11 cellular contexts compared by ENCODE assay signal in the genomic region with DNA sequence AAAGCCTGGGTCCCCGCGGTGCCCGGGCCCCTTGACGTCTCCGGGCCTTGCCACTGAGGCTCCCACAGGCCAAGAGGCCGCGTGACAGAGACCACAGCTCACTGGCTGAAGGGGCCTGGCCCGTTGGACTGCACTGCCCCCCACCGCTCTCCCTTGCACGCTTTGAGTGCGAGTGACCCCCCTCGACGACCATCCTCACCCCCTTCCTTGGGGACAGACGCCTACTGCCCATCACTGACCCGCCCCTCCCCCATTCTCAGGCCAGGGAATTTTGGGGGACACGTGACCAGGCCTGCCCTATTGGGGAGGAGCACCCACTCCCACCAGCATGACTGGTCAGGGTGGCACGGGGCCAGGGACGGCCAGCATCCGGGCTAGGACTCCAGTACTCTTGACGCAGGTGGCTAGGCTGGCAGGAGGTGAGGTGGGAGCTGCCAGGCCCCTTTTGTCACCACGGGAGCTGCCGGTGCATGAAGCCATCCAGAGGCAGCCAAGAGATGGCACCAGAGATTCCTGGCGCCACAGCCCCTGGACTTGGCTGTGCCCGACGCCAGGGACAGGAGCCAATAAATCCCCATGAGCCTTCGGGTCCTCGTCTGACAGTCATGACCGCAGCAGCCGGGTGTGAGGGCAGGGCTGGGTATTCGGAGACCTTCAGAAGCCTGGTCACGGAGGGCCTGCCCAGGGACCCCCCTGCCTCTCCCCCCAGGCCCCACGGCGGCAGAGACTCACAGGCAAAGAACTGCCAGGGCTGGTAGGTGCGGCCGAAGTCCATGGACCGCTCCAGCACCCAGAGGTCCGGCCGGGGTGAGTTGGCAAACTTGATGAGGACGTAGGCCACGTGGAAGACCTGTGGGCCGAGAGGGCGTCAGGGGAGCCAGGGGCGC. TPM values are rescaled to one million over a fixed set of nuclear protein-coding genes. Genes with fewer than 3 reads are reported as not detected.
DNase-seq lines count a peak whose midpoint lies in the region; ATAC-seq and TF ChIP-seq lines count a peak whose summit lies in the region.
"Had no signal": no experiment of that assay in that cellular context is flagged by ENCODE, and none has a peak within 500 bp of the region (broad histone marks: within the 10 kb centered on the region; RNA-seq: fewer than 3 reads in every experiment).

No MANE protein-coding gene starts in this region.

- peak overlapping the region; percentile 28; the same call in 1 of the 2 replicates for H3K4me2 ChIP-seq in PC-9

- peaks cover 14% of the 10 kb centered on the region for H3K36me3 ChIP-seq in PC-9 (ENCODE audit: low read depth)

- H3F3A ChIP-seq in PC-9 (ENCODE audit: insufficient read depth, low read depth) = peaks cover 79% of the 10 kb centered on the region

- no peaks in the 10 kb centered on the region for H3K27me3 Mint-ChIP-seq in WTC11 (ENCODE audit: low read depth)
- H3K27me3 Mint-ChIP-seq: CD4-positive, CD25-positive, alpha-beta regulatory T cell; memory B cell; T-helper 17 cell had no signal

- no peak overlapping the region for H2AFZ ChIP-seq in PC-9

- no peaks in the 10 kb centered on the region for H3K9me2 ChIP-seq in PC-9 (ENCODE audit: insufficient read depth)

- no peak overlapping the region for H3K4me3 Mint-ChIP-seq in WTC11
- H3K4me3 Mint-ChIP-seq: CD4-positive, CD25-positive, alpha-beta regulatory T cell; memory B cell; T-helper 17 cell had no signal

- intact Hi-C loops in PC-9 (cut with micrococcal nuclease; ENCODE audit: unreplicated experiment) = no loop called here

- H3K27me3 ChIP-seq in PC-9 (ENCODE audit: insufficient read depth, low read depth) = no peaks in the 10 kb centered on the region

- POLR2A ChIA-PET in PC-9 (lab: Charles Lee; ENCODE audit: unreplicated experiment) (interaction anchor here (0.5 to 1.1 kb wide), 3 partner anchors 13 to 30 kb away, joined by 4 to 8 read pairs (median 6); no protein-coding TSS in a partner anchor), WTC11 (lab: Charles Lee) (no interaction called here)

- peaks cover 80% of the 10 kb centered on the region for H3K4me1 ChIP-seq in PC-9 (replicated peaks; ENCODE audit: insufficient read depth)

- H3K79me2 ChIP-seq in PC-9 (ENCODE audit: low read depth) = peaks cover 85% of the 10 kb centered on the region

- peaks cover 9% of the 10 kb centered on the region for H3K9me3 Mint-ChIP-seq in WTC11

- peaks cover 32% of the 10 kb centered on the region for H4K20me1 ChIP-seq in PC-9 (ENCODE audit: insufficient read depth)

- no peak for TF ChIP-seq CTCF in PC-9 (conservative IDR thresholded peaks at IDR 0.05)
- no peak for TF ChIP-seq CTCF in fibroblast of mammary gland (conservative IDR thresholded peaks at IDR 0.05; ENCODE audit: control insufficient read depth, insufficient read depth, low read depth, low read length)
- TF ChIP-seq CTCF in omental fat pad (IDR thresholded peaks at IDR 0.05) = no peak
- no peak for TF ChIP-seq CTCF in WTC11 (IDR thresholded peaks at IDR 0.05)

- no peak overlapping the region for H3K4me3 ChIP-seq in PC-9
- no peak overlapping the region for H3K4me3 ChIP-seq in fibroblast of mammary gland (ENCODE audit: control insufficient read depth, low read depth, low read length)

- CTCF ChIA-PET in PC-9 (lab: Charles Lee) (interaction anchor here (0.6 to 1.3 kb wide), 2 partner anchors 13 to 30 kb away, joined by 3 to 6 read pairs; no protein-coding TSS in a partner anchor), WTC11 (lab: Charles Lee) (interaction anchor here (1.0 to 1.3 kb wide), 3 partner anchors 11 to 30 kb away, joined by 3 to 4 read pairs (median 3); no protein-coding TSS in a partner anchor)

- H3K27ac Mint-ChIP-seq in WTC11 = no peak overlapping the region
- H3K27ac Mint-ChIP-seq: CD4-positive, CD25-positive, alpha-beta regulatory T cell; memory B cell; T-helper 17 cell had no signal

- H3K4me1 Mint-ChIP-seq in WTC11 = peaks cover 9% of the 10 kb centered on the region
- H3K4me1 Mint-ChIP-seq: CD4-positive, CD25-positive, alpha-beta regulatory T cell; T-helper 17 cell had no signal

- H3K36me3 Mint-ChIP-seq in WTC11 = peaks cover 35% of the 10 kb centered on the region
- H3K36me3 Mint-ChIP-seq: CD4-positive, CD25-positive, alpha-beta regulatory T cell had no signal

- DNase-seq in COR-L47 (lab: John Stamatoyannopoulos, UW) = peak; percentile 95
- DNase-seq in PC-9 = peak in 1 of 2 experiments; percentile 89
- DNase-seq in fibroblast of mammary gland (ENCODE audit: low read depth) = peak; percentile 11
- no peak for DNase-seq in omental fat pad (ENCODE audit: low spot score)
- no peak for DNase-seq in activated naive CD4-positive, alpha-beta T cell treated with anti-CD3 and anti-CD28 coated beads, Interleukin-2, amount 50 U/mL, for 16 hours
- no peak for DNase-seq in WTC11 (ENCODE audit: low spot score)
- DNase-seq in NCI-H2227 (lab: John Stamatoyannopoulos, UW; ENCODE audit: unreplicated experiment) = no peak
- DNase-seq: CD4-positive, CD25-positive, alpha-beta regulatory T cell; T-helper 17 cell had no signal

- no peaks in the 10 kb centered on the region for H3K9me3 ChIP-seq in PC-9 (ENCODE audit: insufficient read depth, low read depth)

- ATAC-seq in omental fat pad (ENCODE audit: low FRiP score) (peak; percentile 38), GM19035 (IDR thresholded peaks at IDR 0.05; ENCODE audit: unreplicated experiment) (no peak), WTC11 (no peak)
- ATAC-seq: T-helper 17 cell had no signal

- no TSS peak for BruUV-seq in PC-9 (replicated peaks; lab: Mats Ljungman, UMichigan)

- peak overlapping the region; percentile 87 for H3K27ac ChIP-seq in PC-9

TF ChIP-seq in WTC11, 78 proteins besides CTCF, POLR2A, EP300 and RAD21 (continues in another document):
- TF ChIP-seq FOXK1 (CRISPR knock-in tag; IDR thresholded peaks at IDR 0.05) = no peak
- no peak for TF ChIP-seq ATF1 (CRISPR knock-in tag; IDR thresholded peaks at IDR 0.05)
- no peak for TF ChIP-seq MAX (CRISPR knock-in tag; IDR thresholded peaks at IDR 0.05)
- no peak for TF ChIP-seq ZNF396 (CRISPR knock-in tag; IDR thresholded peaks at IDR 0.05; ENCODE audit: borderline replicate concordance)
- TF ChIP-seq E2F5 (CRISPR knock-in tag; IDR thresholded peaks at IDR 0.05) = no peak
- no peak for TF ChIP-seq TEAD4 (CRISPR knock-in tag; IDR thresholded peaks at IDR 0.05)
- no peak for TF ChIP-seq PRRX2 (CRISPR knock-in tag; IDR thresholded peaks at IDR 0.05)
- TF ChIP-seq, protein P1, sequence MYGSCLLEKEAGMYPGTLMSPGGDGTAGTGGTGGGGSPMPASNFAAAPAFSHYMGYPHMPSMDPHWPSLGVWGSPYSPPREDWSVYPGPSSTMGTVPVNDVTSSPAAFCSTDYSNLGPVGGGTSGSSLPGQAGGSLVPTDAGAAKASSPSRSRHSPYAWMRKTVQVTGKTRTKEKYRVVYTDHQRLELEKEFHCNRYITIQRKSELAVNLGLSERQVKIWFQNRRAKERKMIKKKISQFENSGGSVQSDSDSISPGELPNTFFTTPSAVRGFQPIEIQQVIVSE (CRISPR knock-in tag; IDR thresholded peaks at IDR 0.05; ENCODE audit: borderline replicate concordance) = no peak
- TF ChIP-seq RELA (CRISPR knock-in tag; IDR thresholded peaks at IDR 0.05; ENCODE audit: borderline replicate concordance) = no peak
- no peak for TF ChIP-seq NFYB (CRISPR knock-in tag; conservative IDR thresholded peaks at IDR 0.05; ENCODE audit: low read depth)
- TF ChIP-seq, protein P2, sequence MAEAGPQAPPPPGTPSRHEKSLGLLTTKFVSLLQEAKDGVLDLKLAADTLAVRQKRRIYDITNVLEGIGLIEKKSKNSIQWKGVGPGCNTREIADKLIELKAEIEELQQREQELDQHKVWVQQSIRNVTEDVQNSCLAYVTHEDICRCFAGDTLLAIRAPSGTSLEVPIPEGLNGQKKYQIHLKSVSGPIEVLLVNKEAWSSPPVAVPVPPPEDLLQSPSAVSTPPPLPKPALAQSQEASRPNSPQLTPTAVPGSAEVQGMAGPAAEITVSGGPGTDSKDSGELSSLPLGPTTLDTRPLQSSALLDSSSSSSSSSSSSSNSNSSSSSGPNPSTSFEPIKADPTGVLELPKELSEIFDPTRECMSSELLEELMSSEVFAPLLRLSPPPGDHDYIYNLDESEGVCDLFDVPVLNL (CRISPR knock-in tag; IDR thresholded peaks at IDR 0.05; ENCODE audit: borderline replicate concordance, low read depth) = no peak
- no peak for TF ChIP-seq ZNF423 (CRISPR knock-in tag; IDR thresholded peaks at IDR 0.05)
- TF ChIP-seq OVOL2 (CRISPR knock-in tag; IDR thresholded peaks at IDR 0.05; ENCODE audit: borderline replicate concordance) = no peak

RNA-seq across cellular contexts. Expression of gene LAMA5, which starts 14.5 kb away (rescaled TPM):
- total RNA-seq in PC-9 (2021) (700 and 744 TPM in 2 replicates), omental fat pad (100 to 1,000 TPM in 1 of 4 donors, 10 to 100 TPM in 3; 45.5 to 115 (median 62.5) TPM), WTC11 (2021) (298 to 329 TPM (median 323 TPM) in 3 replicates)

RNA-seq across cellular contexts. Expression of gene RPS21, which starts 34.3 kb away (rescaled TPM):
- 2,188 and 2,275 TPM in 2 replicates for total RNA-seq in PC-9 (2021)
- 1,000 to 10,000 TPM; 1,582 to 2,182 (median 2,056) TPM for total RNA-seq in omental fat pad
- 2,016 to 2,119 TPM (median 2,047 TPM) in 3 replicates for total RNA-seq in WTC11 (2021)

RNA-seq across cellular contexts. Expression of gene ADRM1, which starts 49.8 kb away (rescaled TPM):
- total RNA-seq in PC-9 (2021) (172 and 173 TPM in 2 replicates), omental fat pad (100 to 1,000 TPM in 3 of 4 donors, 10 to 100 TPM in 1; 97.7 to 164 (median 111) TPM), WTC11 (2021) (146 to 160 TPM (median 147 TPM) in 3 replicates)

RNA-seq across cellular contexts. Expression of gene CABLES2, which starts 54.4 kb away (rescaled TPM):
- total RNA-seq in PC-9 (2021) (11.2 and 14.1 TPM in 2 replicates), omental fat pad (1 to 10 TPM; 1.5 to 2.8 (median 2.5) TPM), WTC11 (2021) (7.5 to 10.6 TPM (median 9.2 TPM) in 3 replicates)

Comparison
In these comparisons a context has a peak if more than half of its experiments do, and no peak if none do; other contexts are left out.
1. DNase-seq: peak in COR-L47 (single experiment) and fibroblast of mammary gland (single experiment); none in omental fat pad (single experiment), activated naive CD4-positive, alpha-beta T cell treated with anti-CD3 and anti-CD28 coated beads, Interleukin-2, amount 50 U/mL, for 16 hours (single experiment), WTC11 (single experiment) and NCI-H2227 (single experiment).